Comparison of ENCODE assay signal across 1 cellular context in genomic region chr11:95884802-95885201, GRCh38.
TF ChIP-seq lines count a peak whose summit lies in the region.

No MANE protein-coding gene starts in this region.

TF ChIP-seq in HepG2, 621 proteins besides CTCF, POLR2A, EP300 and RAD21 (continued from another document):
- no peak for TF ChIP-seq STAG1 (CRISPR knock-in tag; IDR thresholded peaks at IDR 0.05)
- no peak for TF ChIP-seq ZNF737 (CRISPR knock-in tag; IDR thresholded peaks at IDR 0.05; ENCODE audit: borderline replicate concordance)
- no peak for TF ChIP-seq ZBTB7B (CRISPR knock-in tag; IDR thresholded peaks at IDR 0.05)
- TF ChIP-seq RAD51 (IDR thresholded peaks at IDR 0.05; ENCODE audit: borderline replicate concordance): no peak
- TF ChIP-seq SALL1 (CRISPR knock-in tag; IDR thresholded peaks at IDR 0.05): no peak
- TF ChIP-seq MAFF (IDR thresholded peaks at IDR 0.05; ENCODE audit: low read depth, low read length): peak; percentile 79
- TF ChIP-seq ZNF20 (CRISPR knock-in tag; IDR thresholded peaks at IDR 0.05): no peak
- TF ChIP-seq IKZF1 (IDR thresholded peaks at IDR 0.05): no peak
- no peak for TF ChIP-seq NR0B2 (CRISPR knock-in tag; IDR thresholded peaks at IDR 0.05)
